In the genomic region with DNA sequence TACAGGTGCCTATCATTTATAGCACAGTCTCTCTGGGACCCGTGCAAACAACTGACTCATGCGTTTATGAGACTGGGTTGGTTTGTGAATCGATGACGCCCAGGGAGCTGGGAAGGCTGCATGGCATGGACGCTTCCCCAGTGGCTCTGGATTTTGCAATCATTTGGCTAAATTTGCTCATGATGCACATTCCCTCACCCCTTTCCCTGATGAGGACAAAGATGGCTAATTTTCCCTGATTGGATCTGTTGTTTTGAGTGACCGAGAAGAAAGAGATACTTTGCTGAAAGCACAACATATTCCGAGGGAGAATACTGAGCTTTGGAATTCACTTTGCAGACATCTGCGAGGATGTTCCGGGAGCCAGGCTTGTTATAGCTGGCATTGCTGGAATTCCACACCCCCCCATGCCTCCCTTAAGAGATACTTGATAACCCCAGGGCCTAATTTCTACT, we compare ENCODE assay signal across 12 cellular contexts. TPM values are rescaled to one million over a fixed set of nuclear protein-coding genes. Genes with fewer than 3 reads are reported as not detected.
A peak's percentile ranks its signal among the peaks of the same experiment; 100 is the strongest.
DNase-seq lines count a peak whose midpoint lies in the region; ATAC-seq and TF ChIP-seq lines count a peak whose summit lies in the region.
"Had no signal": no experiment of that assay in that cellular context is flagged by ENCODE, and none has a peak within 500 bp of the region (broad histone marks: within the 10 kb centered on the region; RNA-seq: fewer than 3 reads in every experiment).

No MANE protein-coding gene starts in this region.

- H3K27ac Mint-ChIP-seq in activated naive CD4-positive, alpha-beta T cell treated with anti-CD3 and anti-CD28 coated beads, Interleukin-2, amount 50 U/mL, for 72 hours: no peak overlapping the region

- intact Hi-C loops in left lung (cut with DNase I) (no loop called here), vagina (cut with DNase I) (no loop called here)

- TF ChIP-seq CTCF in coronary artery (IDR thresholded peaks at IDR 0.05): no peak
- TF ChIP-seq CTCF in left lung (IDR thresholded peaks at IDR 0.05): no peak
- TF ChIP-seq CTCF in vagina (IDR thresholded peaks at IDR 0.05): no peak

- no peak for TF ChIP-seq POLR2A in vagina (IDR thresholded peaks at IDR 0.05)

- H3K27me3 ChIP-seq in left lung (no peaks in the 10 kb centered on the region), vagina (no peaks in the 10 kb centered on the region)

- H3K36me3 Mint-ChIP-seq in activated naive CD4-positive, alpha-beta T cell treated with anti-CD3 and anti-CD28 coated beads, Interleukin-2, amount 50 U/mL, for 72 hours: no peaks in the 10 kb centered on the region

- H3K27ac ChIP-seq in coronary artery (peak overlapping the region in 1 of 2 donors; percentile 59), left lung (no peak overlapping the region), vagina (peak overlapping the region; percentile 27)
- H3K27ac ChIP-seq: 22Rv1 had no signal

- H3K36me3 ChIP-seq in left lung (no peaks in the 10 kb centered on the region), vagina (no peaks in the 10 kb centered on the region)

- no peaks in the 10 kb centered on the region for H3K9me3 Mint-ChIP-seq in activated naive CD4-positive, alpha-beta T cell treated with anti-CD3 and anti-CD28 coated beads, Interleukin-2, amount 50 U/mL, for 72 hours

- H3K4me3 ChIP-seq in coronary artery (peak overlapping the region; percentile 28), left lung (no peak overlapping the region), vagina (no peak overlapping the region)

- DNase-seq in DMS 273 (lab: John Stamatoyannopoulos, UW; ENCODE audit: unreplicated experiment): peak; percentile 16
- DNase-seq in DMS 273 treated with DMSO at 0.1 percent for 48 hours (lab: John Stamatoyannopoulos, UW): no peak
- no peak for DNase-seq in coronary artery (ENCODE audit: low spot score)
- no peak for DNase-seq in left lung
- peak in 1 of 2 donors; percentile 82 for DNase-seq in vagina (ENCODE audit: extremely low spot score in 2 of 2)
- no peak for DNase-seq in foreskin melanocyte
- DNase-seq in activated naive CD4-positive, alpha-beta T cell treated with anti-CD3 and anti-CD28 coated beads, Interleukin-2, amount 50 U/mL, for 72 hours (ENCODE audit: low spot score in 2 of 2): no peak
- DNase-seq: activated gamma-delta T cell treated with Interleukin-2 at 50 U/mL for 16 hours, NCI-H526 had no signal

- peaks cover 9 to 13% of the 10 kb centered on the region in 2 donors for H3K4me1 ChIP-seq in left lung
- H3K4me1 ChIP-seq in vagina: peaks cover 28% of the 10 kb centered on the region

- ATAC-seq in left lung (peak; percentile 69), GM21576 (IDR thresholded peaks at IDR 0.05; ENCODE audit: unreplicated experiment) (no peak)
- no peak for ATAC-seq in activated naive CD4-positive, alpha-beta T cell treated with anti-CD3 and anti-CD28 coated beads, Interleukin-2, amount 50 U/mL, for 72 hours
- ATAC-seq: HCT116 had no signal

- H3K9me3 ChIP-seq in left lung: no peaks in the 10 kb centered on the region
- no peaks in the 10 kb centered on the region for H3K9me3 ChIP-seq in vagina

RNA-seq across cellular contexts. Expression of a gene that starts 51.1 kb away (rescaled TPM):
- total RNA-seq in left lung (10 to 100 TPM; 31.2 to 68.1 TPM), vagina (38.3 TPM)
- total RNA-seq in activated naive CD4-positive, alpha-beta T cell treated with anti-CD3 and anti-CD28 coated beads, Interleukin-2, amount 50 U/mL, for 72 hours: not detected

Comparison
In these comparisons a context has a peak if more than half of its experiments do, and no peak if none do; other contexts are left out.
1. RNA of a gene that starts 51.1 kb away (total RNA-seq): 31.2 to 68.1 TPM in left lung and 38.3 TPM in vagina (single experiment); not detected in activated naive CD4-positive, alpha-beta T cell treated with anti-CD3 and anti-CD28 coated beads, Interleukin-2, amount 50 U/mL, for 72 hours; every median in the first group is over 10 times any median in the second.